ENCODE assay signal across 13 cellular contexts in the genomic region with DNA sequence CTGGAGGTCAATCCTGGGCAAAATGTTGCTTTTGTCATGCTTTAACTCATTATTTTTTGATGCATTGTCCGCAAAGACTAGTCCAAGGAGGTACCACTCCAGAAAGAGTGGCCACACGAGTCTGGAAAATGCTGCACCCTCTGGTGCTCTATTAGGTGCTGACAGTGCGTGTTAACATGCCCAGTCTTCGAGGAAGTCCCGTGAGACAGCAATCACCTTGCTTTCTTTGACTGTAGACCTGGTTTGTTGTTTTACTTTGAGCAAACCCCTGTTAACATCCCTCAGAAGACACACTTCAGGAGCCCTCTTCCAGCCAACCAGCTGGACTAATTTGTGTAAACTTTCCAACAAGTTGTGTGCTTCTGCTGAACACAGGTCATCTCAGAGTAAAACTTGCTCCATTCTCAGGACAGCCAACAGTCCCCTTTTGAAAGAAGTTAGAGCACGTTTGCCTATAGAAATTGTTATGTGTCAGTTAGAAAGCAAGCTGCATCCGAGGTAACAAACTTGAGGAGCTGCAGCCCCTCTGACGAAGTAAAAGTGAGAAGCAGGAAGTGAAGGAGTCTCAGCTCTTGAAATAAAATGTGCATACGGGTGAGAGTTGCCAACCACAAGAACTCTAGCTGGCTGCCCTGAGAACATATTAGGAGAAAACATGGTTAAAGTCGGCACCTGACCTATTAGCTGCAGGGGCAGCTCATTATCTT.
DNase-seq lines count a peak whose midpoint lies in the region; ATAC-seq lines count a peak whose summit lies in the region.
"Had no signal": no experiment of that assay in that cellular context is flagged by ENCODE, and none has a peak within 500 bp of the region (broad histone marks: within the 10 kb centered on the region; RNA-seq: fewer than 3 reads in every experiment).

No MANE protein-coding gene starts in this region.

- intact Hi-C loops in left ventricle myocardium superior (cut with micrococcal nuclease) (no loop called here), left cardiac atrium (cut with DNase I) (no loop called here)

- DNase-seq in left ventricle myocardium superior (no peak), left cardiac atrium (no peak), NOMO-1 treated with dmso at 0.1 percent for 144 hours (lab: John Stamatoyannopoulos, UW; ENCODE audit: unreplicated experiment) (peak; percentile 52), AG20443 (ENCODE audit: low spot score) (no peak)
- peak in 1 of 2 donors; percentile 46 for DNase-seq in central memory CD8-positive, alpha-beta T cell (ENCODE audit: low spot score in 2 of 2)
- peak; percentile 13 to 44 for DNase-seq in stimulated activated naive CD8-positive, alpha-beta T cell treated with anti-CD3 and anti-CD28 coated beads, Interleukin-15, amount 100 ng/mL, for 72 hours
- DNase-seq: caudate nucleus, COR-L47, left colon, psoas muscle, SHP77 had no signal

- H3K9me3 Mint-ChIP-seq in central memory CD8-positive, alpha-beta T cell, result no peaks in the 10 kb centered on the region
- no peaks in the 10 kb centered on the region for H3K9me3 Mint-ChIP-seq in stimulated activated naive CD8-positive, alpha-beta T cell treated with anti-CD3 and anti-CD28 coated beads, Interleukin-15, amount 100 ng/mL, for 72 hours

- no peaks in the 10 kb centered on the region for H3K27me3 Mint-ChIP-seq in central memory CD8-positive, alpha-beta T cell
- H3K27me3 Mint-ChIP-seq in stimulated activated naive CD8-positive, alpha-beta T cell treated with anti-CD3 and anti-CD28 coated beads, Interleukin-15, amount 100 ng/mL, for 72 hours, result no peaks in the 10 kb centered on the region

- ATAC-seq in left ventricle myocardium superior (peak; percentile 29), left cardiac atrium (no peak), GM21723 (IDR thresholded peaks at IDR 0.05; ENCODE audit: unreplicated experiment) (no peak), HG03521 (IDR thresholded peaks at IDR 0.05; ENCODE audit: unreplicated experiment) (no peak)
- ATAC-seq in central memory CD8-positive, alpha-beta T cell (replicated peaks; ENCODE audit: extremely low read depth, poor library complexity, severe bottlenecking), result peak; percentile 92
- ATAC-seq in stimulated activated naive CD8-positive, alpha-beta T cell treated with anti-CD3 and anti-CD28 coated beads, Interleukin-15, amount 100 ng/mL, for 72 hours, result peak; percentile 86
- ATAC-seq: left colon, psoas muscle had no signal

- H3K4me3 Mint-ChIP-seq in central memory CD8-positive, alpha-beta T cell, result peak overlapping the region; percentile 63
- peak overlapping the region; percentile 64 to 75 for H3K4me3 Mint-ChIP-seq in stimulated activated naive CD8-positive, alpha-beta T cell treated with anti-CD3 and anti-CD28 coated beads, Interleukin-15, amount 100 ng/mL, for 72 hours

- peaks cover 52% of the 10 kb centered on the region for H3K4me1 Mint-ChIP-seq in central memory CD8-positive, alpha-beta T cell
- H3K4me1 Mint-ChIP-seq in stimulated activated naive CD8-positive, alpha-beta T cell treated with anti-CD3 and anti-CD28 coated beads, Interleukin-15, amount 100 ng/mL, for 72 hours, result peaks cover 54% of the 10 kb centered on the region

- peaks cover 3% of the 10 kb centered on the region for H3K36me3 Mint-ChIP-seq in central memory CD8-positive, alpha-beta T cell (ENCODE audit: insufficient read depth)

- peak overlapping the region; percentile 95 for H3K27ac Mint-ChIP-seq in central memory CD8-positive, alpha-beta T cell (ENCODE audit: low read depth)
- H3K27ac Mint-ChIP-seq in stimulated activated naive CD8-positive, alpha-beta T cell treated with anti-CD3 and anti-CD28 coated beads, Interleukin-15, amount 100 ng/mL, for 72 hours, result peak overlapping the region; percentile 37 to 61

Comparison
In these comparisons a context has a peak if more than half of its experiments do, and no peak if none do; other contexts are left out.
1. ATAC-seq: peak in left ventricle myocardium superior (single experiment), central memory CD8-positive, alpha-beta T cell (single experiment) and stimulated activated naive CD8-positive, alpha-beta T cell treated with anti-CD3 and anti-CD28 coated beads, Interleukin-15, amount 100 ng/mL, for 72 hours (single experiment); none in left cardiac atrium (0 of 2), GM21723 (single experiment) and HG03521 (single experiment).
2. DNase-seq: peak in NOMO-1 treated with dmso at 0.1 percent for 144 hours (single experiment) and stimulated activated naive CD8-positive, alpha-beta T cell treated with anti-CD3 and anti-CD28 coated beads, Interleukin-15, amount 100 ng/mL, for 72 hours (2 of 2); none in left ventricle myocardium superior (single experiment), left cardiac atrium (single experiment) and AG20443 (single experiment).